ENCODE assay signal across 8 cellular contexts in genomic region chr12:31316964-31317363, GRCh38. TPM values are rescaled to one million over a fixed set of nuclear protein-coding genes. Genes with fewer than 3 reads are reported as not detected.
A peak's percentile ranks its signal among the peaks of the same experiment; 100 is the strongest.
DNase-seq lines count a peak whose midpoint lies in the region; ATAC-seq, FAIRE-seq and TF ChIP-seq lines count a peak whose summit lies in the region.

No MANE protein-coding gene starts in this region.

- no peak for TF ChIP-seq CTCF in astrocyte (IDR thresholded peaks at IDR 0.05; ENCODE audit: insufficient read depth, low read depth, low read length)

- H3K4me1 Mint-ChIP-seq in CD8-positive, alpha-beta memory T cell = peaks cover 71 to 87% (median 84%) of the 10 kb centered on the region in 3 donors
- H3K4me1 Mint-ChIP-seq in astrocyte (ENCODE audit: low read depth, unreplicated experiment) (peaks cover 51% of the 10 kb centered on the region), naive B cell (peaks cover 45 to 85% (median 77%) of the 10 kb centered on the region in 3 donors)

- DNase-seq in CD8-positive, alpha-beta memory T cell = no peak
- no peak for DNase-seq in astrocyte (ENCODE audit: low read depth)
- DNase-seq in naive B cell = no peak
- no peak for DNase-seq in urothelium cell line (ENCODE audit: low spot score)
- DNase-seq in stimulated activated CD8-positive, alpha-beta memory T cell treated with anti-CD3 and anti-CD28 coated beads, Interleukin-4, amount 100 ng/mL, for 48 hours = no peak
- DNase-seq in NCI-H2029 treated with DMSO at 0.1 percent for 48 hours (lab: John Stamatoyannopoulos, UW) = no peak
- DNase-seq in HEK293T (ENCODE audit: extremely low spot score) = no peak

- CTCF ChIA-PET in CD8-positive, alpha-beta memory T cell (lab: Charles Lee) = interaction anchor here (1.3 kb wide), 1 partner anchor 45 kb away, joined by 5 read pairs; no protein-coding TSS in a partner anchor
- CTCF ChIA-PET in HEK293T (lab: Yijun Ruan, JAX) = no interaction called here

- H3K27me3 ChIP-seq in CD8-positive, alpha-beta memory T cell (ENCODE audit: insufficient read depth, low read length, poor library complexity, severe bottlenecking) = no peaks in the 10 kb centered on the region
- H3K27me3 ChIP-seq in astrocyte (ENCODE audit: insufficient read depth, low read length) = no peaks in the 10 kb centered on the region

- H3K79me2 ChIP-seq in astrocyte (ENCODE audit: insufficient read depth, low read length) = peaks cover 100% of the 10 kb centered on the region

- H3K36me3 ChIP-seq in CD8-positive, alpha-beta memory T cell (ENCODE audit: insufficient read depth, low read length) = no peaks in the 10 kb centered on the region
- H3K36me3 ChIP-seq in astrocyte (ENCODE audit: insufficient read depth, low read length) = no peaks in the 10 kb centered on the region

- peaks cover 69% of the 10 kb centered on the region for H3K4me1 ChIP-seq in CD8-positive, alpha-beta memory T cell (ENCODE audit: insufficient read depth, low read length)
- peaks cover 14% of the 10 kb centered on the region for H3K4me1 ChIP-seq in astrocyte (ENCODE audit: insufficient read depth, low read length)

- peak overlapping the region; percentile 89 for H3K4me2 ChIP-seq in astrocyte (ENCODE audit: low read length)

- H3K27me3 Mint-ChIP-seq in CD8-positive, alpha-beta memory T cell = peaks cover 0 to 2% of the 10 kb centered on the region in 2 donors
- no peaks in the 10 kb centered on the region for H3K27me3 Mint-ChIP-seq in astrocyte (ENCODE audit: low read depth, unreplicated experiment)
- no peaks in the 10 kb centered on the region for H3K27me3 Mint-ChIP-seq in naive B cell

- H3K4me3 Mint-ChIP-seq in CD8-positive, alpha-beta memory T cell = peak overlapping the region; percentile 77 to 91 (median 86)
- H3K4me3 Mint-ChIP-seq in astrocyte (ENCODE audit: unreplicated experiment) = peak overlapping the region; percentile 36
- peak overlapping the region; percentile 74 to 91 (median 84) for H3K4me3 Mint-ChIP-seq in naive B cell

- POLR2A ChIA-PET in CD8-positive, alpha-beta memory T cell (lab: Charles Lee) = no interaction called here
- POLR2A ChIA-PET in HEK293T (lab: Yijun Ruan, JAX) = no interaction called here

- ATAC-seq in HG03432 (IDR thresholded peaks at IDR 0.05; ENCODE audit: unreplicated experiment) (peak; percentile 47), naive B cell (ENCODE audit: low read depth in 2 of 2) (peak; percentile 48 to 60)

- H3K9ac ChIP-seq in astrocyte (ENCODE audit: low read length) = peak overlapping the region; percentile 70

- H3K9me3 ChIP-seq in CD8-positive, alpha-beta memory T cell (ENCODE audit: low read length) = no peaks in the 10 kb centered on the region
- H3K9me3 ChIP-seq in astrocyte (ENCODE audit: insufficient read depth, low read depth, low read length) = no peaks in the 10 kb centered on the region

- H3K4me3 ChIP-seq in CD8-positive, alpha-beta memory T cell (ENCODE audit: low read length) = peak overlapping the region; percentile 56
- H3K4me3 ChIP-seq in astrocyte (ENCODE audit: insufficient read depth, low read depth, low read length) = peak overlapping the region; percentile 55

- peak overlapping the region; percentile 68 for H3K27ac ChIP-seq in CD8-positive, alpha-beta memory T cell (ENCODE audit: low read depth, low read length)
- no peak overlapping the region for H3K27ac ChIP-seq in astrocyte (ENCODE audit: low read depth, low read length)

- peaks cover 5 to 11% (median 7%) of the 10 kb centered on the region in 3 donors for H3K36me3 Mint-ChIP-seq in CD8-positive, alpha-beta memory T cell
- no peaks in the 10 kb centered on the region for H3K36me3 Mint-ChIP-seq in astrocyte (ENCODE audit: low read depth, unreplicated experiment)
- no peaks in the 10 kb centered on the region for H3K36me3 Mint-ChIP-seq in naive B cell

- FAIRE-seq in astrocyte (lab: Jason Lieb, UNC) (no peak), urothelium cell line (lab: Jason Lieb, UNC) (no peak)

- peaks cover 80% of the 10 kb centered on the region for H4K20me1 ChIP-seq in astrocyte (ENCODE audit: insufficient read depth, low read length)

- H3K27ac Mint-ChIP-seq in CD8-positive, alpha-beta memory T cell = peak overlapping the region; percentile 71 to 97 (median 88)
- H3K27ac Mint-ChIP-seq in astrocyte (ENCODE audit: unreplicated experiment) = peak overlapping the region; percentile 28
- H3K27ac Mint-ChIP-seq in naive B cell = peak overlapping the region; percentile 66 to 93 (median 79)

- H3K9me3 Mint-ChIP-seq in CD8-positive, alpha-beta memory T cell = no peaks in the 10 kb centered on the region
- H3K9me3 Mint-ChIP-seq in astrocyte (ENCODE audit: unreplicated experiment) = no peaks in the 10 kb centered on the region
- no peaks in the 10 kb centered on the region for H3K9me3 Mint-ChIP-seq in naive B cell

- no peak overlapping the region for H2AFZ ChIP-seq in astrocyte (ENCODE audit: low read depth, low read length)

TF ChIP-seq in HEK293T, 16 proteins besides CTCF, POLR2A, EP300 and RAD21:
- TF ChIP-seq BHLHE40 (IDR thresholded peaks at IDR 0.05; ENCODE audit: borderline replicate concordance) = no peak
- TF ChIP-seq ARNT (IDR thresholded peaks at IDR 0.05) = no peak
- TF ChIP-seq HDGF (IDR thresholded peaks at IDR 0.05; ENCODE audit: borderline replicate concordance) = no peak
- no peak for TF ChIP-seq PKNOX1 (IDR thresholded peaks at IDR 0.05)

RNA-seq across cellular contexts. Expression of gene SINHCAF, which starts 9.0 kb away (rescaled TPM):
- 100 to 1,000 TPM; 143 to 149 TPM for total RNA-seq in CD8-positive, alpha-beta memory T cell
- polyA plus RNA-seq in CD8-positive, alpha-beta memory T cell = 55.9 TPM
- 91.0 and 115 TPM in 2 replicates for total RNA-seq in astrocyte
- 10 to 100 TPM; 65.6 to 89.8 (median 83.6) TPM for polyA plus RNA-seq in naive B cell (ENCODE audit: low read depth in 6 of 6)

Comparison
In these comparisons a context has a peak if more than half of its experiments do, and no peak if none do; other contexts are left out.
1. H3K27ac Mint-ChIP-seq: peak in every context shown above with its lines; median percentile 88 in CD8-positive, alpha-beta memory T cell; 79 in naive B cell; 28 in astrocyte.
2. H3K4me3 Mint-ChIP-seq: peak in every context shown above with its lines; median percentile 86 in CD8-positive, alpha-beta memory T cell; 84 in naive B cell; 36 in astrocyte.